ENCODE assay signal across 1 cellular context in genomic region chrX:71181558-71181909, GRCh38.
TF ChIP-seq lines count a peak whose summit lies in the region.

No MANE protein-coding gene starts in this region.

TF ChIP-seq in K562, 482 proteins besides CTCF, POLR2A, EP300 and RAD21 (continued from another document):
- TF ChIP-seq PRDM10 (IDR thresholded peaks at IDR 0.05; ENCODE audit: partially characterized antibody), result no peak
- TF ChIP-seq FOXJ2 (tag; IDR thresholded peaks at IDR 0.05), result peak; percentile 59; the same call in 1 of the 2 replicates
- no peak for TF ChIP-seq MED1 (CRISPR knock-in tag; IDR thresholded peaks at IDR 0.05; ENCODE audit: borderline replicate concordance)
- no peak for TF ChIP-seq NCOR1 (IDR thresholded peaks at IDR 0.05)
- TF ChIP-seq, protein P1, sequence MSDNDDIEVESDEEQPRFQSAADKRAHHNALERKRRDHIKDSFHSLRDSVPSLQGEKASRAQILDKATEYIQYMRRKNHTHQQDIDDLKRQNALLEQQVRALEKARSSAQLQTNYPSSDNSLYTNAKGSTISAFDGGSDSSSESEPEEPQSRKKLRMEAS (CRISPR knock-in tag; IDR thresholded peaks at IDR 0.05), result 0 out of 2 replicates have a peak, but pooled peaks have one; percentile 4
- 0 out of 2 replicates have a peak, but pooled peaks have one; percentile 29 for TF ChIP-seq ZC3H4 (CRISPR knock-in tag; IDR thresholded peaks at IDR 0.05; ENCODE audit: borderline replicate concordance)
- TF ChIP-seq BHLHE40 (IDR thresholded peaks at IDR 0.05; ENCODE audit: low read length), result peak; percentile 55; the same call in 1 of the 2 replicates
- TF ChIP-seq NR2C1 (IDR thresholded peaks at IDR 0.05), result peak; percentile 15; the same call in 1 of the 2 replicates
- TF ChIP-seq NR2C1 (tag; IDR thresholded peaks at IDR 0.05), result no peak; the same call in 1 of the 2 replicates
- no peak for TF ChIP-seq ZFP36 (IDR thresholded peaks at IDR 0.05; ENCODE audit: low read depth, low read length, partially characterized antibody)
- TF ChIP-seq ZNF696 (CRISPR knock-in tag; conservative IDR thresholded peaks at IDR 0.05), result no peak
- no peak for TF ChIP-seq NFRKB (IDR thresholded peaks at IDR 0.05; ENCODE audit: low read depth)
- peak; percentile 52; the same call in 1 of the 2 replicates for TF ChIP-seq ZNF668 (CRISPR knock-in tag; IDR thresholded peaks at IDR 0.05)
- TF ChIP-seq ZNF740 (CRISPR knock-in tag; IDR thresholded peaks at IDR 0.05), result no peak
- 0 out of 4 replicates have a peak, but pooled peaks of 1 of the 2 experiments have one; percentile 11 for TF ChIP-seq ZNF740 (tag; IDR thresholded peaks at IDR 0.05)
- TF ChIP-seq NKRF (IDR thresholded peaks at IDR 0.05; ENCODE audit: borderline replicate concordance), result 0 out of 2 replicates have a peak, but pooled peaks have one; percentile 32
- no peak for TF ChIP-seq ZNF165 (CRISPR knock-in tag; IDR thresholded peaks at IDR 0.05; ENCODE audit: borderline replicate concordance)
- TF ChIP-seq MCM5 (IDR thresholded peaks at IDR 0.05; ENCODE audit: low read depth), result no peak
- TF ChIP-seq NR0B1 (IDR thresholded peaks at IDR 0.05; ENCODE audit: partially characterized antibody), result no peak
- TF ChIP-seq DACH1 (IDR thresholded peaks at IDR 0.05; ENCODE audit: partially characterized antibody), result no peak
- TF ChIP-seq ERF (CRISPR knock-in tag; IDR thresholded peaks at IDR 0.05), result no peak
- TF ChIP-seq TRIM28 (IDR thresholded peaks at IDR 0.05), result 0 out of 2 replicates have a peak, but pooled peaks have one; percentile 18
- 0 out of 2 replicates have a peak, but pooled peaks have one; percentile 4 for TF ChIP-seq ZKSCAN8 (CRISPR knock-in tag; IDR thresholded peaks at IDR 0.05)
- no peak for TF ChIP-seq DPF2 (IDR thresholded peaks at IDR 0.05)
